Comparison of ENCODE assay signal across 8 cellular contexts in the genomic region with DNA sequence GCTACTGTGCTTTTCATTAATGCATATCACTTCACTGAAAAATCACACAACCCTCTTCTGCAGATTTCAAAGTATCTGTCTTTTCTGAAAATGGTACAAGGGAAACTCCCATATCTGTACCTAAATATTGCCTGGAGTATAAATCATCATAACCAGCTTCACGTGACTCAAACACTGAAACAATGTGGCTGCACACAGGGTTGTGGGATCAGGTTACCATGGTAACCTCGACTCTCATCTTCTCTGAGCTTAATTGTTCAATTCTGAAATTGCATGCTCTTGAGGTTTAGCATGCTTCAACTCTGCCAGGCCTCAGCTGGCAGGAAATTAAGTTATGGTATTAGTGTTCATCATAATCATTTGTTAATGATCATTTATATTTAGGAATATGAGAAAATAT.
DNase-seq lines count a peak whose midpoint lies in the region; ATAC-seq and TF ChIP-seq lines count a peak whose summit lies in the region.

No MANE protein-coding gene starts in this region.

- H3K27ac ChIP-seq in transverse colon: no peak overlapping the region

- peak overlapping the region; percentile 94 for H3K27ac Mint-ChIP-seq in activated T-helper 17 cell treated with anti-CD3 and anti-CD28 coated beads, Interleukin-2, amount 50 U/mL, for 72 hours
- H3K27ac Mint-ChIP-seq in stimulated activated effector memory CD8-positive, alpha-beta T cell treated with anti-CD3 and anti-CD28 coated beads, Interleukin-12 subunit alpha, Interleukin-12 subunit beta, amount 100 ng/mL, for 72 hours: peak overlapping the region; percentile 46

- DNase-seq in Ammon's horn (ENCODE audit: low spot score): peak; percentile 55
- peak; percentile 16 to 73 for DNase-seq in stimulated activated effector memory CD8-positive, alpha-beta T cell treated with anti-CD3 and anti-CD28 coated beads, Interleukin-12 subunit alpha, Interleukin-12 subunit beta, amount 100 ng/mL, for 72 hours (ENCODE audit: low spot score in 2 of 2)
- DNase-seq in transverse colon: no peak
- DNase-seq in pons (ENCODE audit: low spot score): no peak
- DNase-seq in effector CD4-positive, alpha-beta T cell: no peak

- in situ Hi-C loops in transverse colon (cut with MboI; ENCODE audit: low pct_ligation_motif_present in 1 of 4, low pct_unique_long_range_greater_than_20kb in 1 of 4, low sequenced_read_pairs in 3 of 4): no loop called here

- no peak for TF ChIP-seq EP300 in transverse colon (IDR thresholded peaks at IDR 0.05; ENCODE audit: low read depth)

- ATAC-seq in GM19035 (IDR thresholded peaks at IDR 0.05; ENCODE audit: unreplicated experiment) (peak; percentile 71), HG03565 (IDR thresholded peaks at IDR 0.05; ENCODE audit: unreplicated experiment) (peak; percentile 81)
- peak; percentile 93 for ATAC-seq in activated T-helper 17 cell treated with anti-CD3 and anti-CD28 coated beads, Interleukin-2, amount 50 U/mL, for 72 hours (replicated peaks)
- ATAC-seq in stimulated activated effector memory CD8-positive, alpha-beta T cell treated with anti-CD3 and anti-CD28 coated beads, Interleukin-12 subunit alpha, Interleukin-12 subunit beta, amount 100 ng/mL, for 72 hours: peak; percentile 96

- H3K9me3 ChIP-seq in transverse colon: no peaks in the 10 kb centered on the region

- H3K4me3 ChIP-seq in transverse colon: no peak overlapping the region

- H3K4me1 ChIP-seq in transverse colon: peaks cover 0 to 7% (median 0%) of the 10 kb centered on the region in 4 donors

- H3K36me3 ChIP-seq in transverse colon: no peaks in the 10 kb centered on the region

- H3K4me3 Mint-ChIP-seq in activated T-helper 17 cell treated with anti-CD3 and anti-CD28 coated beads, Interleukin-2, amount 50 U/mL, for 72 hours: peak overlapping the region; percentile 15
- no peak overlapping the region for H3K4me3 Mint-ChIP-seq in stimulated activated effector memory CD8-positive, alpha-beta T cell treated with anti-CD3 and anti-CD28 coated beads, Interleukin-12 subunit alpha, Interleukin-12 subunit beta, amount 100 ng/mL, for 72 hours

- intact Hi-C loops in transverse colon (cut with DNase I; ENCODE audit: low total_unique reads): no loop called here

- no peaks in the 10 kb centered on the region for H3K27me3 ChIP-seq in transverse colon

- peaks cover 18% of the 10 kb centered on the region for H3K4me1 Mint-ChIP-seq in activated T-helper 17 cell treated with anti-CD3 and anti-CD28 coated beads, Interleukin-2, amount 50 U/mL, for 72 hours
- peaks cover 26% of the 10 kb centered on the region for H3K4me1 Mint-ChIP-seq in stimulated activated effector memory CD8-positive, alpha-beta T cell treated with anti-CD3 and anti-CD28 coated beads, Interleukin-12 subunit alpha, Interleukin-12 subunit beta, amount 100 ng/mL, for 72 hours

- TF ChIP-seq POLR2A in transverse colon (IDR thresholded peaks at IDR 0.05): no peak

- no peaks in the 10 kb centered on the region for H3K27me3 Mint-ChIP-seq in activated T-helper 17 cell treated with anti-CD3 and anti-CD28 coated beads, Interleukin-2, amount 50 U/mL, for 72 hours

- peaks cover 5% of the 10 kb centered on the region for H3K36me3 Mint-ChIP-seq in activated T-helper 17 cell treated with anti-CD3 and anti-CD28 coated beads, Interleukin-2, amount 50 U/mL, for 72 hours (ENCODE audit: low read depth)
- peaks cover 6% of the 10 kb centered on the region for H3K36me3 Mint-ChIP-seq in stimulated activated effector memory CD8-positive, alpha-beta T cell treated with anti-CD3 and anti-CD28 coated beads, Interleukin-12 subunit alpha, Interleukin-12 subunit beta, amount 100 ng/mL, for 72 hours

- WGBS in transverse colon (ENCODE audit: low coverage in 1 of 2), 2 donors: 39 to 43% methylated on average over 1 to 2 of the region's 2 CpGs

- no peaks in the 10 kb centered on the region for H3K9me3 Mint-ChIP-seq in activated T-helper 17 cell treated with anti-CD3 and anti-CD28 coated beads, Interleukin-2, amount 50 U/mL, for 72 hours
- H3K9me3 Mint-ChIP-seq in stimulated activated effector memory CD8-positive, alpha-beta T cell treated with anti-CD3 and anti-CD28 coated beads, Interleukin-12 subunit alpha, Interleukin-12 subunit beta, amount 100 ng/mL, for 72 hours: no peaks in the 10 kb centered on the region

- TF ChIP-seq CTCF in transverse colon (IDR thresholded peaks at IDR 0.05): no peak

Comparison
In these comparisons a context has a peak if more than half of its experiments do, and no peak if none do; other contexts are left out.
1. DNase-seq: peak in Ammon's horn (single experiment) and stimulated activated effector memory CD8-positive, alpha-beta T cell treated with anti-CD3 and anti-CD28 coated beads, Interleukin-12 subunit alpha, Interleukin-12 subunit beta, amount 100 ng/mL, for 72 hours (2 of 2); none in transverse colon (single experiment), pons (single experiment) and effector CD4-positive, alpha-beta T cell (single experiment).
2. Peak in every context shown above with its lines, with median percentiles within 50 percentile points of each other: ATAC-seq.